Comparison of ENCODE assay signal across 30 cellular contexts in genomic region chr7:26085771-26086170, GRCh38.
"Had no signal": no experiment of that assay in that cellular context is flagged by ENCODE, and none has a peak within 500 bp of the region (broad histone marks: within the 10 kb centered on the region; RNA-seq: fewer than 3 reads in every experiment).

No MANE protein-coding gene starts in this region.

- H3K4me3 ChIP-seq: ascending aorta, cardiac muscle cell had no signal

- H3K4me1 ChIP-seq: ascending aorta had no signal

- ATAC-seq: activated CD8-positive, alpha-beta memory T cell treated with anti-CD3 and anti-CD28 coated beads, Interleukin-2, amount 10 ng/mL, durations not matched to agents 7 days and 5 days; activated CD8-positive, alpha-beta T cell treated with anti-CD3 and anti-CD28 coated beads, Interleukin-2, amount 10 ng/mL, durations not matched to agents 7 days and 5 days; activated naive CD8-positive, alpha-beta T cell treated with anti-CD3 and anti-CD28 coated beads, Interleukin-2, amount 50 U/mL, for 24 hours had no signal

- H3K9me3 ChIP-seq: ascending aorta had no signal

- H3K27ac ChIP-seq: ascending aorta, cardiac muscle cell, VCaP had no signal

- H3K27me3 ChIP-seq: ascending aorta, cardiac muscle cell had no signal

- H3K36me3 ChIP-seq: ascending aorta, cardiac muscle cell had no signal

- FAIRE-seq: bronchial epithelial cell, TTC549 had no signal

- DNase-seq: activated B cell treated with CpG ODN at 0.5 μM for 24 hours; activated CD4-positive, alpha-beta memory T cell treated with anti-CD3 and anti-CD28 coated beads, Interleukin-2, amount 10 ng/mL, durations not matched to agents 7 days and 5 days; activated CD4-positive, alpha-beta T cell treated with anti-CD3 and anti-CD28 coated beads for 4 hours; activated CD4-positive, alpha-beta T cell treated with anti-CD3 and anti-CD28 coated beads, Interleukin-2, amount 10 ng/mL, durations not matched to agents 24 days and 14 days; activated CD4-positive, alpha-beta T cell treated with anti-CD3 and anti-CD28 coated beads, Interleukin-2, amount 50 U/mL, for 48 hours; activated CD4-positive, CD25-positive, alpha-beta regulatory T cell treated with anti-CD3 and anti-CD28 coated beads, Interleukin-2, amount 50 U/mL, for 72 hours; activated CD8-positive, alpha-beta memory T cell treated with anti-CD3 and anti-CD28 coated beads for 24 hours; activated CD8-positive, alpha-beta memory T cell treated with anti-CD3 and anti-CD28 coated beads, Interleukin-2, amount 10 ng/mL, durations not matched to agents 7 days and 5 days; activated CD8-positive, alpha-beta memory T cell treated with anti-CD3 and anti-CD28 coated beads, Interleukin-2, amount 50 U/mL, for 48 hours; activated CD8-positive, alpha-beta T cell treated with anti-CD3 and anti-CD28 coated beads, Interleukin-2, amount 10 ng/mL, durations not matched to agents 7 days and 5 days; activated effector memory CD4-positive, alpha-beta T cell treated with Interleukin-2 at 50 U/mL for 16 hours; activated gamma-delta T cell; activated naive CD4-positive, alpha-beta T cell treated with anti-CD3 and anti-CD28 coated beads, Interleukin-2, amount 10 ng/mL, durations not matched to agents 7 days and 5 days; activated naive CD4-positive, alpha-beta T cell treated with Interleukin-2 at 50 U/mL for 16 hours; activated naive CD8-positive, alpha-beta T cell treated with anti-CD3 and anti-CD28 coated beads, Interleukin-2, amount 10 ng/mL, durations not matched to agents 7 days and 5 days; activated naive CD8-positive, alpha-beta T cell treated with anti-CD3 and anti-CD28 coated beads, Interleukin-2, amount 50 U/mL, for 24 hours; activated T-cell treated with anti-CD3 and anti-CD28 coated beads, Interleukin-2, amount 50 U/mL, for 24 hours; activated T-cell treated with anti-CD3 and anti-CD28 coated beads, Interleukin-2, amount 50 U/mL, for 48 hours; amygdala; anterior cingulate cortex; caudate nucleus; cerebellar nuclear complex; T-helper 1 cell; T-helper 2 cell; T-helper 9 cell had no signal
